Comparison of ENCODE assay signal across 1 cellular context in genomic region chr19:37931941-37932655, GRCh38.
TF ChIP-seq lines count a peak whose summit lies in the region.

No MANE protein-coding gene starts in this region.

TF ChIP-seq in HepG2, 621 proteins besides CTCF, POLR2A, EP300 and RAD21 (continued from another document and continues in another):
- no peak; the same call in 1 of the 2 replicates for TF ChIP-seq ZNF362 (CRISPR knock-in tag; IDR thresholded peaks at IDR 0.05; ENCODE audit: borderline replicate concordance)
- peak; percentile 26; the same call in 1 of the 2 replicates for TF ChIP-seq POLR2AphosphoS5 (IDR thresholded peaks at IDR 0.05; ENCODE audit: low read depth, low read length)
- TF ChIP-seq ZNF670 (CRISPR knock-in tag; IDR thresholded peaks at IDR 0.05; ENCODE audit: borderline replicate concordance), result no peak
- no peak for TF ChIP-seq NCOA1 (CRISPR knock-in tag; IDR thresholded peaks at IDR 0.05)
- TF ChIP-seq ZMAT5 (CRISPR knock-in tag; IDR thresholded peaks at IDR 0.05; ENCODE audit: borderline replicate concordance, low read depth), result no peak
- no peak for TF ChIP-seq RNF219 (CRISPR knock-in tag; IDR thresholded peaks at IDR 0.05)
- TF ChIP-seq MTF1 (CRISPR knock-in tag; IDR thresholded peaks at IDR 0.05), result no peak
- peak; percentile 66 for TF ChIP-seq PHF8 (CRISPR knock-in tag; IDR thresholded peaks at IDR 0.05)
- TF ChIP-seq AHR (CRISPR knock-in tag; IDR thresholded peaks at IDR 0.05), result no peak; the same call in 1 of the 2 replicates
- no peak for TF ChIP-seq ZNF704 (CRISPR knock-in tag; IDR thresholded peaks at IDR 0.05; ENCODE audit: borderline replicate concordance)
- peak; percentile 66; the same call in 1 of the 2 replicates for TF ChIP-seq MYPOP (CRISPR knock-in tag; IDR thresholded peaks at IDR 0.05)
- TF ChIP-seq ZNF136 (CRISPR knock-in tag; IDR thresholded peaks at IDR 0.05; ENCODE audit: low read depth), result no peak
- peak; percentile 41; the same call in 1 of the 2 replicates for TF ChIP-seq WIZ (CRISPR knock-in tag; IDR thresholded peaks at IDR 0.05)
- no peak for TF ChIP-seq KDM3A (CRISPR knock-in tag; IDR thresholded peaks at IDR 0.05; ENCODE audit: low read depth)
- no peak for TF ChIP-seq RFX1 (IDR thresholded peaks at IDR 0.05)
- no peak for TF ChIP-seq FOXA1 (IDR thresholded peaks at IDR 0.05)
- no peak for TF ChIP-seq FOXA1 (CRISPR knock-in tag; IDR thresholded peaks at IDR 0.05)
- no peak for TF ChIP-seq TOPORS (CRISPR knock-in tag; IDR thresholded peaks at IDR 0.05)
- no peak for TF ChIP-seq MAF1 (CRISPR knock-in tag; IDR thresholded peaks at IDR 0.05; ENCODE audit: borderline replicate concordance)
- TF ChIP-seq THAP8 (CRISPR knock-in tag; IDR thresholded peaks at IDR 0.05; ENCODE audit: borderline replicate concordance), result no peak
- TF ChIP-seq YEATS4 (CRISPR knock-in tag; IDR thresholded peaks at IDR 0.05; ENCODE audit: borderline replicate concordance), result no peak
- TF ChIP-seq HNRNPLL (IDR thresholded peaks at IDR 0.05; ENCODE audit: low read depth, low read length, poor library complexity, severe bottlenecking), result no peak
- TF ChIP-seq GABPA (IDR thresholded peaks at IDR 0.05; ENCODE audit: low read depth, low read length), result no peak
- peak; percentile 52; the same call in 1 of the 2 replicates for TF ChIP-seq GABPA (CRISPR knock-in tag; IDR thresholded peaks at IDR 0.05; ENCODE audit: low read depth)
- no peak for TF ChIP-seq AKAP8 (CRISPR knock-in tag; IDR thresholded peaks at IDR 0.05)
- no peak for TF ChIP-seq ESRRA (CRISPR knock-in tag; IDR thresholded peaks at IDR 0.05; ENCODE audit: low read depth)
- no peak for TF ChIP-seq ZFP62 (CRISPR knock-in tag; IDR thresholded peaks at IDR 0.05)
- TF ChIP-seq EEA1 (CRISPR knock-in tag; IDR thresholded peaks at IDR 0.05; ENCODE audit: borderline replicate concordance), result no peak
- TF ChIP-seq HBP1 (CRISPR knock-in tag; IDR thresholded peaks at IDR 0.05; ENCODE audit: low read depth), result no peak
- peak; percentile 37; the same call in 1 of the 2 replicates for TF ChIP-seq ZNF414 (CRISPR knock-in tag; IDR thresholded peaks at IDR 0.05)
- TF ChIP-seq ARHGAP35 (CRISPR knock-in tag; IDR thresholded peaks at IDR 0.05; ENCODE audit: borderline replicate concordance), result no peak
- TF ChIP-seq HOXD1 (CRISPR knock-in tag; IDR thresholded peaks at IDR 0.05), result no peak
- 0 out of 2 replicates have a peak, but pooled peaks have one; percentile 32 for TF ChIP-seq SNAI1 (CRISPR knock-in tag; IDR thresholded peaks at IDR 0.05; ENCODE audit: borderline replicate concordance)
- peak; percentile 67; the same call in 1 of the 2 replicates for TF ChIP-seq ZNF772 (CRISPR knock-in tag; IDR thresholded peaks at IDR 0.05)
- TF ChIP-seq ZNF235 (CRISPR knock-in tag; IDR thresholded peaks at IDR 0.05; ENCODE audit: borderline replicate concordance), result no peak
- no peak; the same call in 1 of the 2 replicates for TF ChIP-seq ZSCAN25 (CRISPR knock-in tag; IDR thresholded peaks at IDR 0.05)
- no peak for TF ChIP-seq ATF7-NPFF (CRISPR knock-in tag; IDR thresholded peaks at IDR 0.05; ENCODE audit: low read depth)
- no peak for TF ChIP-seq SRSF4 (IDR thresholded peaks at IDR 0.05; ENCODE audit: low read depth, low read length, poor library complexity, severe bottlenecking)
- TF ChIP-seq ATF7 (IDR thresholded peaks at IDR 0.05), result no peak
- no peak for TF ChIP-seq ATF7 (CRISPR knock-in tag; IDR thresholded peaks at IDR 0.05)
- no peak for TF ChIP-seq DPF2 (CRISPR knock-in tag; IDR thresholded peaks at IDR 0.05; ENCODE audit: borderline replicate concordance, low read depth)
- no peak for TF ChIP-seq ZNF784 (CRISPR knock-in tag; IDR thresholded peaks at IDR 0.05; ENCODE audit: borderline replicate concordance)
- TF ChIP-seq DNMT1 (CRISPR knock-in tag; IDR thresholded peaks at IDR 0.05), result no peak
- TF ChIP-seq ZBTB49 (CRISPR knock-in tag; IDR thresholded peaks at IDR 0.05; ENCODE audit: borderline replicate concordance), result no peak
- 0 out of 2 replicates have a peak, but pooled peaks have one; percentile 85 for TF ChIP-seq STAT6 (CRISPR knock-in tag; IDR thresholded peaks at IDR 0.05; ENCODE audit: borderline replicate concordance)
- peak; percentile 100 for TF ChIP-seq TEAD3 (CRISPR knock-in tag; optimal IDR thresholded peaks at IDR 0.05; ENCODE audit: borderline replicate concordance)
- TF ChIP-seq RARA (CRISPR knock-in tag; IDR thresholded peaks at IDR 0.05), result no peak; the same call in 1 of the 2 replicates
- no peak for TF ChIP-seq ZNF564 (CRISPR knock-in tag; IDR thresholded peaks at IDR 0.05)
- TF ChIP-seq ZNF256 (CRISPR knock-in tag; conservative IDR thresholded peaks at IDR 0.05), result no peak
- TF ChIP-seq SMAD3 (CRISPR knock-in tag; IDR thresholded peaks at IDR 0.05), result no peak
- TF ChIP-seq BRD4 (CRISPR knock-in tag; IDR thresholded peaks at IDR 0.05), result no peak
- TF ChIP-seq ZNF616 (CRISPR knock-in tag; IDR thresholded peaks at IDR 0.05; ENCODE audit: low read depth), result no peak
- TF ChIP-seq ZNF660 (CRISPR knock-in tag; IDR thresholded peaks at IDR 0.05; ENCODE audit: borderline replicate concordance, low read depth), result no peak
